In the genomic region with DNA sequence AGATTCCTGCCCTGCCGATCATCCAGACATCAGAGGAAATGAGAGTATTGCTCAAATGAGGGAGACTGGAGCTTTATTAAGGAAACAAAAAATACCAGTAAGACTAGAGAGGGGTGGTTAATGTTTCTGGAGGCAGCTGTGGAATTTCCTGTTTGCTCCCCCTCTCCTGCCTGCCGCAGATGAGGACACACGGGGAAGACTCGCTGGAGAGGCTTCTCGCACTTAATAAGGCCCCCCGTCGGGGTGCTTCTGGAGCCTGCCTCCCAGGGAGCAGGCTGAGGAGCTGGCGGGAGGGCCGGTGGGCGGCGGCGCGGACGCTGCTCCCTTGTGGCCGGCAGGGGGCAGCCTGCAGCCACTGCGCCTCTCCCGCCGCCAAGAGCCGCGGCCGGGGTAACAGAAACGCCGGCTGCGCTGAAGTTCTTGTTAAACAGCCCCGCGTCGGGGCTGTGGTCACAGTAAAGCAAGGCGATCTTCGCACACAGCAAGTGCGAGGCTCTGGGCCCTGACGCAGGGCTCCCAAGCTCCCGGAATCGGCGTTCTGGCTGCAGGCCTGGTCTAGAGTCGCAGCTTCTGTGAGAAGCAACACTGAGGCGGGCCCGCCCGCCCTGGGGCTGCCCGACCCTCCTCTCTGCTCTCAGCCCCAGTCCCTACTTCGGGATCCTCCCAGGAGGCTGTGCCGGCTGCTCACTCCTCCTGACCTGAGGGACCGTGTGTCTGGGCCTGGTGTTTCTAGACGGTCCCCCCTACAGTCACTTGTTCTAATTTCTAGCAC, we compare ENCODE assay signal across 8 cellular contexts. TPM values are rescaled to one million over a fixed set of nuclear protein-coding genes. Genes with fewer than 3 reads are reported as not detected.
DNase-seq lines count a peak whose midpoint lies in the region; ATAC-seq and TF ChIP-seq lines count a peak whose summit lies in the region.

No MANE protein-coding gene starts in this region.

- no peaks in the 10 kb centered on the region for H3K27me3 ChIP-seq in right cardiac atrium (ENCODE audit: control insufficient read depth, insufficient read depth)
- no peaks in the 10 kb centered on the region for H3K27me3 ChIP-seq in vagina

- WGBS in right cardiac atrium = 10% methylated on average over 43 of the region's 43 CpGs

- TF ChIP-seq CTCF in vagina (IDR thresholded peaks at IDR 0.05) = peak; percentile 58 to 92 (median 88)

- peaks cover 3% of the 10 kb centered on the region for H3K4me1 ChIP-seq in right cardiac atrium (ENCODE audit: control insufficient read depth, insufficient read depth, low read length)
- H3K4me1 ChIP-seq in vagina = peaks cover 56% of the 10 kb centered on the region

- ATAC-seq in right cardiac atrium (peak; percentile 78 to 85), HG02840 (IDR thresholded peaks at IDR 0.05; ENCODE audit: low FRiP score, unreplicated experiment) (no peak)

- intact Hi-C loops in right cardiac atrium (cut with DNase I) = loop anchor here (2.0 to 10.0 kb wide), 4 partner anchors 253 to 383 kb away; a partner anchor contains a TSS
- intact Hi-C loops in vagina (cut with DNase I) = loop anchor here (10.0 kb wide), 1 partner anchor 383 kb away; no protein-coding TSS in a partner anchor

- DNase-seq in G401 (ENCODE audit: low spot score) = peak; percentile 76
- peak; percentile 67 to 83 for DNase-seq in Kasumi-1 (lab: John Stamatoyannopoulos, UW)
- DNase-seq in T follicular helper cell (ENCODE audit: low read depth) = peak; percentile 41
- DNase-seq in right cardiac atrium = peak; percentile 77 to 91 (median 88)
- DNase-seq in renal cortical epithelial cell (ENCODE audit: low read depth) = peak; percentile 84
- no peak for DNase-seq in vagina (ENCODE audit: extremely low spot score in 2 of 2)

- TF ChIP-seq POLR2A in vagina (IDR thresholded peaks at IDR 0.05) = peak in 1 of 2 donors; percentile 17

- H3K4me3 ChIP-seq in right cardiac atrium (ENCODE audit: low read length) = no peak overlapping the region
- H3K4me3 ChIP-seq in vagina = peak overlapping the region; percentile 27 to 30

- no peaks in the 10 kb centered on the region for H3K9me3 ChIP-seq in right cardiac atrium (ENCODE audit: control insufficient read depth, low read length)
- H3K9me3 ChIP-seq in vagina = no peaks in the 10 kb centered on the region

- H3K36me3 ChIP-seq in vagina = peaks cover 0 to 32% of the 10 kb centered on the region in 2 donors

- H3K27ac ChIP-seq in angular gyrus (ENCODE audit: low read depth, low read length) = peak overlapping the region; percentile 40
- H3K27ac ChIP-seq in right cardiac atrium (ENCODE audit: low read length) = peak overlapping the region; percentile 3
- peak overlapping the region; percentile 90 for H3K27ac ChIP-seq in vagina

- in situ Hi-C loops in G401 (cut with HindIII; ENCODE audit: low sequenced_read_pairs) = no loop called here

RNA-seq across cellular contexts. Expression of a gene that starts 17.4 kb away (rescaled TPM):
- 65.1 and 66.7 TPM in 2 replicates for total RNA-seq in G401 (2014; rRNA removed; shearing (Covaris generic))
- total RNA-seq in right cardiac atrium (10 to 100 TPM; 29.5 to 34.6 (median 32.9) TPM), renal cortical epithelial cell (50.2 and 52.4 TPM in 2 replicates), vagina (55.5 TPM)
- polyA plus RNA-seq in right cardiac atrium = 33.2 TPM

RNA-seq across cellular contexts. Expression of a gene that starts 24.8 kb away (rescaled TPM):
- total RNA-seq in G401 (2014; rRNA removed; shearing (Covaris generic)) = 42.6 and 51.1 TPM in 2 replicates
- total RNA-seq in right cardiac atrium (10 to 100 TPM in 3 of 4 donors, 1 to 10 TPM in 1; 10.0 to 44.4 (median 27.1) TPM), renal cortical epithelial cell (2.9 and 3.0 TPM in 2 replicates), vagina (1.5 TPM)
- 14.4 TPM for polyA plus RNA-seq in right cardiac atrium

RNA-seq across cellular contexts. Expression of a gene that starts 32.3 kb away (rescaled TPM):
- 2.5 TPM in 1 of 2 replicates, not detected in the other for total RNA-seq in G401 (2014; rRNA removed; shearing (Covaris generic))
- total RNA-seq in right cardiac atrium = not detected
- not detected for polyA plus RNA-seq in right cardiac atrium
- total RNA-seq in renal cortical epithelial cell = not detected in 2 replicates
- not detected for total RNA-seq in vagina

Comparison
In these comparisons a context has a peak if more than half of its experiments do, and no peak if none do; other contexts are left out.
1. DNase-seq: peak in G401 (single experiment), Kasumi-1 (2 of 2), T follicular helper cell (single experiment), right cardiac atrium (3 of 3) and renal cortical epithelial cell (single experiment); none in vagina (0 of 2).
2. H3K27ac ChIP-seq: peak in every context shown above with its lines; median percentile 90 in vagina; 40 in angular gyrus; 3 in right cardiac atrium.